Comparison of ENCODE assay signal across 15 cellular contexts in the genomic region with DNA sequence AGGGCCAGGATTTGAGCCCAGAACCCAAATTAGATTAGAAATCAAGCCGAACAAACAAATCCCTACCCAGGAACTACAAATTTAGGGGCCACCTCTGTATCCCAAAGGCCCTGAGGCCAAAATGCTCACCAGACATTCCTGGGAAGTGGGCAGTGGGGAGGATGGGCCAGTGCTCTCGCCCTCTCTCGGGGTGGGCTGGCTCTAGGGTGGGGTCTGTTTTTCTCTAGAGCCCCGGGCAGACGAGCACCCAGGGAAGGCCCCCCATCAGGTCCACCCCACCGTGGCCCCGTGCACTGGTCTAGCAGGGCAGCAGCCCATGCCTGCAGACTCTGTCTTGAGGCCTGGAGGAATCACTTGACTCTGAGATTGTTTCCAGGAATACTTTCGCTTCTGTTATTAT.
"Had no signal": no experiment of that assay in that cellular context is flagged by ENCODE, and none has a peak within 500 bp of the region (broad histone marks: within the 10 kb centered on the region; RNA-seq: fewer than 3 reads in every experiment).

No MANE protein-coding gene starts in this region.

- H3K4me3 ChIP-seq: coronary artery, dorsolateral prefrontal cortex, esophagus squamous epithelium, gastrocnemius medialis, heart right ventricle, left lung, lower lobe of right lung, mucosa of descending colon had no signal

- H3K9me3 ChIP-seq: esophagus squamous epithelium, gastrocnemius medialis, heart right ventricle, left lung, lower lobe of right lung, mucosa of descending colon had no signal

- ATAC-seq: gastrocnemius medialis, mucosa of descending colon had no signal

- H3K4me1 ChIP-seq: gastrocnemius medialis, heart right ventricle, left lung, lower lobe of right lung had no signal

- DNase-seq: dorsolateral prefrontal cortex; effector CD4-positive, alpha-beta T cell; effector memory CD4-positive, alpha-beta T cell; esophagus squamous epithelium; foreskin fibroblast; foreskin melanocyte; gastrocnemius medialis; hippocampal formation; left cardiac atrium; left lung; lower lobe of right lung; naive B cell had no signal

- H3K36me3 ChIP-seq: esophagus squamous epithelium, gastrocnemius medialis, heart right ventricle, left lung, lower lobe of right lung had no signal

- H3K27ac ChIP-seq: coronary artery, dorsolateral prefrontal cortex, esophagus squamous epithelium, gastrocnemius medialis, heart right ventricle, left lung, lower lobe of right lung had no signal
